In the genomic region with DNA sequence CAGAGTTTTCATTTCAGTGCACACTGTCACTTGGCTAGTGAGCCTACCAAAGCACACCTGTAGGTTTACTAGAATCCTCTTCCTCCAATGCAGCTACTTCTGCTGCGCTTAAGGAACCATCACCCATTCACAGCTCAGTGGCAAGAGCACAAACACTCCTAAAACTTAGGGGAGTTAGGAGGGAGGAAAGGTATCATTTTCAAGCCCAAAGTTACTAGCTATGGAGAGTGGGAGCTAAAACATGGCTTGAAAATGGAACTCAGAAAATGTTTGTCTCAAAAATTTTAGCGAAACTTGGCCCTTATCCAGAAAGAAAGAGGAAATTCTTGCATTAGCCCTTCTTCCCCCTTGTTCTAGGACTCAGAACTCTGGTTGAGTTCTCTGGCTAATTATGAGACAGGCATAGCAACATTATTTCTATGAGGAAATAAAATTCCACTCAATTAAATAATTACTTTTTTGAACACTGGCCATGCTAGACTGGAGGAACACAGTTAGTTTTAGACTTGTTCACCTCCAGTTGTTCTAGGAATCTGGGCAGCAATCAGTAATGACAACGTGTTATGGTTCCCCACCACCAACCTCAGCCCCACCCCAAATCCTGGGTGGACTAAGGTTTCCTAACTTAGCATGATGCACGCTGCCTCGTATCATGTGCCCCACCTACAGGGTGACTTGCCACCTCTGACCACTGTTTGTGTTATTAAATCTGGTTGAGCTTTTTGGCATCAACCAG, we compare ENCODE assay signal across 8 cellular contexts. TPM values are rescaled to one million over a fixed set of nuclear protein-coding genes. Genes with fewer than 3 reads are reported as not detected.
DNase-seq lines count a peak whose midpoint lies in the region; ATAC-seq and TF ChIP-seq lines count a peak whose summit lies in the region.

No MANE protein-coding gene starts in this region.

- H3K36me3 ChIP-seq in upper lobe of right lung: no peaks in the 10 kb centered on the region

- H3K4me1 ChIP-seq in upper lobe of right lung: peaks cover 74% of the 10 kb centered on the region

- intact Hi-C loops in Right ventricle myocardium inferior (cut with DNase I) (loop anchor here (2.0 to 5.0 kb wide), 2 partner anchors 17 to 48 kb away; no protein-coding TSS in a partner anchor), cardiac septum (cut with DNase I) (loop anchor here (5.0 to 10.0 kb wide), 2 partner anchors 48 to 475 kb away; a partner anchor contains a TSS), activated B cell treated with CpG ODN at 0.5 μM for 24 hours (cut with micrococcal nuclease) (loop anchor here (1.0 to 5.0 kb wide), 3 partner anchors 8 to 472 kb away; a partner anchor contains a TSS), upper lobe of right lung (cut with DNase I) (no loop called here)

- peak overlapping the region; percentile 94 for H3K27ac Mint-ChIP-seq in activated B cell treated with CpG ODN at 0.5 μM for 24 hours

- no peak for DNase-seq in Right ventricle myocardium inferior (ENCODE audit: missing footprints)
- DNase-seq in cardiac septum (ENCODE audit: low spot score): no peak
- DNase-seq in activated B cell treated with CpG ODN at 0.5 μM for 24 hours: no peak
- DNase-seq in left lobe of liver (ENCODE audit: low spot score): peak; percentile 65
- no peak for DNase-seq in upper lobe of right lung
- no peak for DNase-seq in NCI-H510A (lab: John Stamatoyannopoulos, UW)
- no peak for DNase-seq in NCI-H774 (lab: John Stamatoyannopoulos, UW)
- no peak for DNase-seq in middle frontal gyrus (ENCODE audit: extremely low spot score, low spot score)

- POLR2A ChIA-PET in activated B cell treated with CpG ODN at 0.5 μM for 24 hours (lab: Charles Lee): interaction anchor here (0.5 to 14.6 kb wide), 8 partner anchors 9 to 267 kb away, joined by 3 to 294 read pairs (median 4); a partner anchor contains a TSS

- H3K27ac ChIP-seq in upper lobe of right lung: peak overlapping the region; percentile 78

- peak overlapping the region; percentile 63 for H3K4me3 Mint-ChIP-seq in activated B cell treated with CpG ODN at 0.5 μM for 24 hours

- TF ChIP-seq CTCF in activated B cell treated with CpG ODN at 0.5 μM for 24 hours (IDR thresholded peaks at IDR 0.05) (no peak), upper lobe of right lung (IDR thresholded peaks at IDR 0.05) (no peak)

- no peaks in the 10 kb centered on the region for H3K27me3 Mint-ChIP-seq in activated B cell treated with CpG ODN at 0.5 μM for 24 hours

- peaks cover 88% of the 10 kb centered on the region for H3K4me1 Mint-ChIP-seq in activated B cell treated with CpG ODN at 0.5 μM for 24 hours

- H3K36me3 Mint-ChIP-seq in activated B cell treated with CpG ODN at 0.5 μM for 24 hours (ENCODE audit: low read depth): peaks cover 2% of the 10 kb centered on the region

- H3K27me3 ChIP-seq in upper lobe of right lung: no peaks in the 10 kb centered on the region

- no peaks in the 10 kb centered on the region for H3K9me3 ChIP-seq in upper lobe of right lung

- no peaks in the 10 kb centered on the region for H3K9me3 Mint-ChIP-seq in activated B cell treated with CpG ODN at 0.5 μM for 24 hours

- peak; percentile 17 for ATAC-seq in Right ventricle myocardium inferior
- peak; percentile 78 for ATAC-seq in activated B cell treated with CpG ODN at 0.5 μM for 24 hours (ENCODE audit: low read depth)
- ATAC-seq in left lobe of liver: peak; percentile 37
- peak; percentile 72 for ATAC-seq in upper lobe of right lung

- H3K4me3 ChIP-seq in upper lobe of right lung: no peak overlapping the region

- CTCF ChIA-PET in activated B cell treated with CpG ODN at 0.5 μM for 24 hours (lab: Charles Lee): interaction anchor here (0.6 to 3.5 kb wide), 11 partner anchors 14 to 687 kb away, joined by 3 to 10 read pairs (median 3); no protein-coding TSS in a partner anchor

RNA-seq across cellular contexts. Expression of a gene that starts 32.9 kb away (rescaled TPM):
- total RNA-seq in Right ventricle myocardium inferior (9.9 TPM), cardiac septum (9.3 TPM), activated B cell treated with CpG ODN at 0.5 μM for 24 hours (21.8 and 24.4 TPM in 2 replicates), left lobe of liver (58.9 TPM), upper lobe of right lung (50.7 TPM)

Comparison
In these comparisons a context has a peak if more than half of its experiments do, and no peak if none do; other contexts are left out.
1. ATAC-seq: peak in every context shown above with its lines; median percentile 78 in activated B cell treated with CpG ODN at 0.5 μM for 24 hours; 72 in upper lobe of right lung; 37 in left lobe of liver; 17 in Right ventricle myocardium inferior.